In genomic region chr5:54746346-54746745, GRCh38 we compare ENCODE assay signal across 25 cellular contexts.
"Had no signal": no experiment of that assay in that cellular context is flagged by ENCODE, and none has a peak within 500 bp of the region (broad histone marks: within the 10 kb centered on the region; RNA-seq: fewer than 3 reads in every experiment).

No MANE protein-coding gene starts in this region.

- H3K27ac ChIP-seq: epithelial cell of prostate, esophagus squamous epithelium, gastroesophageal sphincter, left ventricle myocardium inferior, lower lobe of right lung, pancreas, prostate gland, stomach, thoracic aorta had no signal

- H3K4me3 ChIP-seq: esophagus squamous epithelium, gastroesophageal sphincter, left ventricle myocardium inferior, lower lobe of right lung, pancreas, prostate gland, spleen, stomach, thoracic aorta had no signal

- FAIRE-seq: pancreas had no signal

- H3K4me1 ChIP-seq: prostate gland had no signal

- ATAC-seq: effector memory CD8-positive, alpha-beta T cell; gastroesophageal sphincter; lower lobe of right lung; sciatic nerve had no signal

- DNase-seq: cortex of kidney; effector memory CD8-positive, alpha-beta T cell; esophagus squamous epithelium; foreskin fibroblast; glutamatergic neuron; left ventricle myocardium inferior; lower lobe of right lung; midbrain; naive B cell; occipital lobe; pancreas; retina; spleen; stimulated activated CD4-positive, alpha-beta T cell treated with anti-CD3 and anti-CD28 coated beads, Interleukin-15, amount 100 ng/mL, for 24 hours; stimulated activated CD4-positive, alpha-beta T cell treated with anti-CD3 and anti-CD28 coated beads, Interleukin-1b, Interleukin-23, amount 100 ng/mL, for 48 hours; stimulated activated CD4-positive, alpha-beta T cell treated with anti-CD3 and anti-CD28 coated beads, Interleukin-4, amount 100 ng/mL, for 24 hours; stimulated activated naive B cell treated with anti-CD40 and anti-IgM and Interleukin-4, amounts not matched to agents 10 μg/mL and 1 μg/mL and 100 μg/mL, for 72 hours; stomach; substantia nigra; trophoblast cell had no signal

- H3K9me3 ChIP-seq: esophagus squamous epithelium, gastroesophageal sphincter, left ventricle myocardium inferior, lower lobe of right lung, pancreas, prostate gland, spleen, stomach, thoracic aorta had no signal

- H3K36me3 ChIP-seq: esophagus squamous epithelium, gastroesophageal sphincter, left ventricle myocardium inferior, lower lobe of right lung, pancreas, prostate gland, spleen, stomach, thoracic aorta had no signal

- H3K27me3 ChIP-seq: esophagus squamous epithelium, gastroesophageal sphincter, pancreas, spleen, stomach had no signal
